Comparison of ENCODE assay signal across 9 cellular contexts in genomic region chr16:29626778-29627331, GRCh38. TPM values are rescaled to one million over a fixed set of nuclear protein-coding genes. Genes with fewer than 3 reads are reported as not detected.
A peak's percentile ranks its signal among the peaks of the same experiment; 100 is the strongest.
DNase-seq lines count a peak whose midpoint lies in the region; ATAC-seq, FAIRE-seq and TF ChIP-seq lines count a peak whose summit lies in the region.
"Not testable (repeated sequence)": the region's sequence is repeated elsewhere in the genome, so short reads cannot be mapped to it uniquely, and the experiment has no call there.
"Had no signal": no experiment of that assay in that cellular context is flagged by ENCODE, and none has a peak within 500 bp of the region (broad histone marks: within the 10 kb centered on the region; RNA-seq: fewer than 3 reads in every experiment).

No MANE protein-coding gene starts in this region.

- not testable (repeated sequence) for H3K9me3 Mint-ChIP-seq in activated CD4-positive, alpha-beta T cell treated with anti-CD3 and anti-CD28 coated beads, Interleukin-2, amount 10 ng/mL, durations not matched to agents 24 days and 14 days

- not testable (repeated sequence) for H3K4me1 ChIP-seq in HEK293 (ENCODE audit: control insufficient read depth, insufficient read depth, low read length)

- H3K4me3 ChIP-seq in HEK293 (ENCODE audit: low read depth, low read length) = not testable (repeated sequence)

- peak overlapping the region; percentile 69 for H3K4me3 Mint-ChIP-seq in activated CD4-positive, alpha-beta T cell treated with anti-CD3 and anti-CD28 coated beads, Interleukin-2, amount 10 ng/mL, durations not matched to agents 24 days and 14 days

- CTCF ChIA-PET in HEK293 (lab: Yijun Ruan, JAX) = not testable (repeated sequence)

- POLR2A ChIA-PET in HEK293 (lab: Yijun Ruan, JAX) = not testable (repeated sequence)

- H3K27ac Mint-ChIP-seq in activated CD4-positive, alpha-beta T cell treated with anti-CD3 and anti-CD28 coated beads, Interleukin-2, amount 10 ng/mL, durations not matched to agents 24 days and 14 days = peak overlapping the region; percentile 91

- FAIRE-seq in GM18507 (lab: Jason Lieb, UNC) = peak; percentile 71

- H3K36me3 ChIP-seq in HEK293 (ENCODE audit: control insufficient read depth in 2 of 2, insufficient read depth in 1 of 2, low read length in 2 of 2) = not testable (repeated sequence)

- H3K27ac ChIP-seq in HEK293 (ENCODE audit: extremely low read depth, low read depth, low read length) = not testable (repeated sequence)

- TF ChIP-seq CTCF in HEK293 (tag by site-specific recombination; IDR thresholded peaks at IDR 0.05) = not testable (repeated sequence)

- H3K36me3 Mint-ChIP-seq in activated CD4-positive, alpha-beta T cell treated with anti-CD3 and anti-CD28 coated beads, Interleukin-2, amount 10 ng/mL, durations not matched to agents 24 days and 14 days (ENCODE audit: low read depth) = not testable (repeated sequence)

- H3K9me3 ChIP-seq in HEK293 (ENCODE audit: control insufficient read depth, insufficient read depth, low read depth, low read length) = not testable (repeated sequence)

- H3K4me1 Mint-ChIP-seq in activated CD4-positive, alpha-beta T cell treated with anti-CD3 and anti-CD28 coated beads, Interleukin-2, amount 10 ng/mL, durations not matched to agents 24 days and 14 days = not testable (repeated sequence)

- not testable (repeated sequence) for DNase-seq in GM18507 (ENCODE audit: extremely low spot score, insufficient read length, low read depth); left ventricle myocardium superior
- DNase-seq in activated CD4-positive, alpha-beta T cell treated with anti-CD3 and anti-CD28 coated beads, Interleukin-2, amount 10 ng/mL, durations not matched to agents 24 days and 14 days = peak; percentile 89
- peak; percentile 41 for DNase-seq in activated T-helper 9 cell treated with anti-CD3 and anti-CD28 coated beads, Interleukin-2, amount 50 U/mL, for 16 hours (ENCODE audit: low read depth)
- DNase-seq in stimulated activated CD4-positive, alpha-beta T cell treated with anti-CD3 and anti-CD28 coated beads, Interleukin-15, amount 100 ng/mL, for 48 hours (ENCODE audit: low read depth in 2 of 2) = peak; percentile 53 to 58
- peak; percentile 7 for DNase-seq in superior temporal gyrus (ENCODE audit: extremely low spot score)

- ATAC-seq in HG03565 (IDR thresholded peaks at IDR 0.05; ENCODE audit: unreplicated experiment) = peak; percentile 72
- peak; percentile 30 for ATAC-seq in left ventricle myocardium superior

- not testable (repeated sequence) for H3K27me3 Mint-ChIP-seq in activated CD4-positive, alpha-beta T cell treated with anti-CD3 and anti-CD28 coated beads, Interleukin-2, amount 10 ng/mL, durations not matched to agents 24 days and 14 days

- intact Hi-C loops in activated CD4-positive, alpha-beta T cell treated with anti-CD3 and anti-CD28 coated beads, Interleukin-2, amount 10 ng/mL, durations not matched to agents 24 days and 14 days (cut with micrococcal nuclease); left ventricle myocardium superior (cut with micrococcal nuclease): not testable (repeated sequence)

TF ChIP-seq in HEK293, 187 proteins besides CTCF, POLR2A, EP300 and RAD21:
- peak; percentile 88 for TF ChIP-seq SCRT1 (tag by site-specific recombination; IDR thresholded peaks at IDR 0.05; ENCODE audit: borderline replicate concordance)
- TF ChIP-seq SCRT2 (tag by site-specific recombination; IDR thresholded peaks at IDR 0.05) = peak; percentile 92
TF ChIP-seq in HEK293: peak in this region for 2; not testable (repeated sequence) for 185.

RNA-seq across cellular contexts. Expression of gene SPN, which starts 36.2 kb away (rescaled TPM):
- total RNA-seq in activated CD4-positive, alpha-beta T cell treated with anti-CD3 and anti-CD28 coated beads, Interleukin-2, amount 10 ng/mL, durations not matched to agents 24 days and 14 days = 157 and 165 TPM in 2 replicates
- 0.87 TPM for total RNA-seq in left ventricle myocardium superior
- total RNA-seq: RPMI7951 had no signal

RNA-seq across cellular contexts. Expression of gene QPRT, which starts 52.1 kb away (rescaled TPM):
- total RNA-seq in activated CD4-positive, alpha-beta T cell treated with anti-CD3 and anti-CD28 coated beads, Interleukin-2, amount 10 ng/mL, durations not matched to agents 24 days and 14 days = 5.8 and 6.3 TPM in 2 replicates
- 26.0 TPM for total RNA-seq in left ventricle myocardium superior

Comparison
In these comparisons a context has a peak if more than half of its experiments do, and no peak if none do; other contexts are left out.
1. RNA of gene SPN, which starts 36.2 kb away (total RNA-seq): 157 to 165 TPM in activated CD4-positive, alpha-beta T cell treated with anti-CD3 and anti-CD28 coated beads, Interleukin-2, amount 10 ng/mL, durations not matched to agents 24 days and 14 days; 0.87 TPM in left ventricle myocardium superior (single experiment); every median in the first group is over 10 times any median in the second.